ENCODE assay signal across 10 cellular contexts in the genomic region with DNA sequence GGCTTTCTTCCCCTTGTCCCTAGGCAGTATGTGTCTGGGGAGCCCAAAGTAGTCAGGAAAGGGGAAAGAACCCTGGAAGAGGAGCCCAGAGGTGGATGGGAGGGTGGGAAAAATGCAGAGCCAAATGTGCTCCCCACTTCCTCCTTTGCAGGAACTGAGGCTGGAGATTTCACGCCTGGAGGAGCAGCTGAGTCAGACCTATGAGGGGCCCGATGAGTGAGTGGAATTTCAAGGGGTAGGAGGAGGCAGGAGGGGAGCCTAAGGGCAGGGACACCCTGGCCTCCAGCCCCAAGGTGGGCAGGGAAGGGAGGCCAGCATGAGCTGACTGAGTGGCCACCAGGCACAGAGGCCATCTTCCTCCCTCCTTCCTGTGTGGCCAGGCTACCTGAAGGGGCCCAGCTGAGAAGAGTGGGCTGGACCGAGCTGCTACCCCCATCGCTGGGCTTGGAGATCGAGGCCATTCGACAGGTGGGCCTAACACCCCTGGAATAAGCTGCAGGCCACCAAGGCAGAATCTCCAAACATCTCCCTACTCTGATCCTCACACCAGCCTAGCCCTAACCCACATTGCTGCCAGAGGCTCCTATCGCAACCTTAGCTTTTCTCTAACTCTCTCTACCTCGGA. TPM values are rescaled to one million over a fixed set of nuclear protein-coding genes. Genes with fewer than 3 reads are reported as not detected.
DNase-seq lines count a peak whose midpoint lies in the region; ATAC-seq and TF ChIP-seq lines count a peak whose summit lies in the region.
"Had no signal": no experiment of that assay in that cellular context is flagged by ENCODE, and none has a peak within 500 bp of the region (broad histone marks: within the 10 kb centered on the region; RNA-seq: fewer than 3 reads in every experiment).

No MANE protein-coding gene starts in this region.

- DNase-seq in GF-D8 (lab: John Stamatoyannopoulos, UW), result peak; percentile 56
- DNase-seq in activated CD8-positive, alpha-beta T cell treated with anti-CD3 and anti-CD28 coated beads for 36 hours, result no peak
- no peak for DNase-seq in NCI-H524 treated with DMSO at 0.1 percent for 48 hours (lab: John Stamatoyannopoulos, UW)
- DNase-seq in SIG-M5 treated with dmso at 0.1 percent for 504 hours (lab: John Stamatoyannopoulos, UW; ENCODE audit: unreplicated experiment), result no peak
- no peak for DNase-seq in NCI-H446 treated with DMSO at 0.1 percent for 48 hours (lab: John Stamatoyannopoulos, UW)
- DNase-seq: foreskin melanocyte, mammary epithelial cell, right cardiac atrium had no signal

- H3K4me2 ChIP-seq in KMS-11, result no peak overlapping the region

- peaks cover 35% of the 10 kb centered on the region for H3K4me1 Mint-ChIP-seq in activated CD8-positive, alpha-beta T cell treated with anti-CD3 and anti-CD28 coated beads for 36 hours (ENCODE audit: low read depth)
- peaks cover 43% of the 10 kb centered on the region for H3K4me1 Mint-ChIP-seq in nephron

- no peaks in the 10 kb centered on the region for H3K9me3 Mint-ChIP-seq in activated CD8-positive, alpha-beta T cell treated with anti-CD3 and anti-CD28 coated beads for 36 hours
- H3K9me3 Mint-ChIP-seq in nephron, result no peaks in the 10 kb centered on the region

- H2AFZ ChIP-seq in KMS-11 (ENCODE audit: low read depth), result peak overlapping the region; percentile 20; the same call in 1 of the 2 replicates

- no peaks in the 10 kb centered on the region for H4K20me1 ChIP-seq in KMS-11 (ENCODE audit: insufficient read depth)

- H3K9ac ChIP-seq in KMS-11, result no peak overlapping the region

- H3K4me3 Mint-ChIP-seq in activated CD8-positive, alpha-beta T cell treated with anti-CD3 and anti-CD28 coated beads for 36 hours, result peak overlapping the region; percentile 1
- H3K4me3 Mint-ChIP-seq in nephron, result no peak overlapping the region

- peak; percentile 40 for ATAC-seq in activated CD8-positive, alpha-beta T cell treated with anti-CD3 and anti-CD28 coated beads for 36 hours
- ATAC-seq: right cardiac atrium had no signal

- peaks cover 75% of the 10 kb centered on the region for H3K27me3 ChIP-seq in KMS-11 (ENCODE audit: insufficient read depth, low read depth)

- H3K27me3 Mint-ChIP-seq in activated CD8-positive, alpha-beta T cell treated with anti-CD3 and anti-CD28 coated beads for 36 hours, result no peaks in the 10 kb centered on the region
- peaks cover 18% of the 10 kb centered on the region for H3K27me3 Mint-ChIP-seq in nephron (ENCODE audit: low read depth)

- H3K36me3 Mint-ChIP-seq in activated CD8-positive, alpha-beta T cell treated with anti-CD3 and anti-CD28 coated beads for 36 hours (ENCODE audit: low read depth), result no peaks in the 10 kb centered on the region
- H3K36me3 Mint-ChIP-seq in nephron (ENCODE audit: low read depth), result no peaks in the 10 kb centered on the region

- intact Hi-C loops in activated CD8-positive, alpha-beta T cell treated with anti-CD3 and anti-CD28 coated beads for 36 hours (cut with micrococcal nuclease), result no loop called here

- peak overlapping the region; percentile 59 for H3K27ac Mint-ChIP-seq in activated CD8-positive, alpha-beta T cell treated with anti-CD3 and anti-CD28 coated beads for 36 hours
- peak overlapping the region in 2 of 3 experiments; percentile 33 to 68 for H3K27ac Mint-ChIP-seq in nephron

- no peaks in the 10 kb centered on the region for H3K79me2 ChIP-seq in KMS-11 (ENCODE audit: insufficient read depth, low read depth)

- H3K27ac ChIP-seq in KMS-11, result no peak overlapping the region

- H3K36me3 ChIP-seq in KMS-11 (ENCODE audit: insufficient read depth), result no peaks in the 10 kb centered on the region

- CTCF ChIA-PET in activated CD8-positive, alpha-beta T cell treated with anti-CD3 and anti-CD28 coated beads for 36 hours (lab: Charles Lee), result interaction anchor here (0.7 to 2.2 kb wide), 6 partner anchors 10 to 289 kb away, joined by 3 to 11 read pairs (median 4); no protein-coding TSS in a partner anchor

- TF ChIP-seq CTCF in KMS-11 (conservative IDR thresholded peaks at IDR 0.05; ENCODE audit: low read depth, low read length), result no peak
- TF ChIP-seq CTCF in activated CD8-positive, alpha-beta T cell treated with anti-CD3 and anti-CD28 coated beads for 36 hours (IDR thresholded peaks at IDR 0.05), result no peak
- no peak for TF ChIP-seq CTCF in nephron (IDR thresholded peaks at IDR 0.05; ENCODE audit: unreplicated experiment in 3 of 3)

- H3K4me3 ChIP-seq in KMS-11 (IDR thresholded peaks at IDR 0.05; ENCODE audit: insufficient read depth, low read depth, low read length), result no peak overlapping the region

- POLR2A ChIA-PET in activated CD8-positive, alpha-beta T cell treated with anti-CD3 and anti-CD28 coated beads for 36 hours (lab: Charles Lee), result interaction anchor here (0.6 to 1.2 kb wide), 4 partner anchors 11 to 51 kb away, joined by 3 to 5 read pairs (median 4); a partner anchor contains a TSS

- H3K4me1 ChIP-seq in KMS-11 (ENCODE audit: low read depth, poor library complexity, severe bottlenecking), result peaks cover 12% of the 10 kb centered on the region

RNA-seq across cellular contexts. Expression of a gene that starts 14.3 kb away (rescaled TPM):
- not detected for total RNA-seq in activated CD8-positive, alpha-beta T cell treated with anti-CD3 and anti-CD28 coated beads for 36 hours
- total RNA-seq: mammary epithelial cell, right cardiac atrium had no signal

RNA-seq across cellular contexts. Expression of a gene that starts 16.3 kb away (rescaled TPM):
- not detected for total RNA-seq in activated CD8-positive, alpha-beta T cell treated with anti-CD3 and anti-CD28 coated beads for 36 hours
- total RNA-seq: mammary epithelial cell, right cardiac atrium had no signal

RNA-seq across cellular contexts. Expression of a gene that starts 20.9 kb away (rescaled TPM):
- under 1 TPM in 1 of 2 experiments, not detected in 1; 0.95 TPM for total RNA-seq in activated CD8-positive, alpha-beta T cell treated with anti-CD3 and anti-CD28 coated beads for 36 hours
- total RNA-seq: mammary epithelial cell, right cardiac atrium had no signal

RNA-seq across cellular contexts. Expression of a gene that starts 32.4 kb away (rescaled TPM):
- under 1 TPM in 1 of 2 experiments, not detected in 1; 0.23 TPM for total RNA-seq in activated CD8-positive, alpha-beta T cell treated with anti-CD3 and anti-CD28 coated beads for 36 hours

RNA-seq across cellular contexts. Expression of a gene that starts 42.7 kb away (rescaled TPM):
- 100 to 1,000 TPM; 124 to 126 TPM for total RNA-seq in activated CD8-positive, alpha-beta T cell treated with anti-CD3 and anti-CD28 coated beads for 36 hours
